In the genomic region with DNA sequence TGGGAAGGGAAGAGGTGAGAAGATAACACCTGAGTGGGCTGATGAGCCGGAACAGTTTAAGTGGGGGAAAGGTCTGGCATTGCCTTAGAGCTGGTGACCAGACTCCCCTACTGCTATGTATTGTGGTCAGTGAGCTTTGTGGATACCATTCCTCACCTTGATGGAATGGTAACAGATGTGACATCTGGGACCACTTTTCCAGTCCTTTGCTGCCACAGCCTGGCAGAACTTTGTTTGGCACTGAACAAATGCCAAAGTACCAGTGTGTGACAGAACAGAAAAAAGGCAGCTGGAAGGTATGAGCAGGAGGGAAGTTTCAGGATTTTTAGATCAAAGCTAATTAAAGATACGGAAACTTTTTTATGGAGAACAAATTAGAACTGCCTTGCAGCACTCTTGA, we compare ENCODE assay signal across 13 cellular contexts. TPM values are rescaled to one million over a fixed set of nuclear protein-coding genes. Genes with fewer than 3 reads are reported as not detected.
DNase-seq lines count a peak whose midpoint lies in the region; ATAC-seq and TF ChIP-seq lines count a peak whose summit lies in the region.
"Had no signal": no experiment of that assay in that cellular context is flagged by ENCODE, and none has a peak within 500 bp of the region (broad histone marks: within the 10 kb centered on the region; RNA-seq: fewer than 3 reads in every experiment).

No MANE protein-coding gene starts in this region.

- intact Hi-C loops in PC-9 (cut with micrococcal nuclease; ENCODE audit: unreplicated experiment) = loop anchor here (1.0 kb wide), 1 partner anchor 156 kb away; no protein-coding TSS in a partner anchor

- CTCF ChIA-PET in PC-9 (lab: Charles Lee) = interaction anchor here (0.6 to 1.3 kb wide), 3 partner anchors 98 to 156 kb away, joined by 4 to 5 read pairs (median 5); partner anchors contain the start of gene C1orf210

- peak overlapping the region; percentile 37 for H3K27ac Mint-ChIP-seq in nephron progenitor cell
- H3K27ac Mint-ChIP-seq: activated CD8-positive, alpha-beta T cell treated with anti-CD3 and anti-CD28 coated beads, Interleukin-2, amount 10 ng/mL, durations not matched to agents 7 days and 5 days; activated naive CD8-positive, alpha-beta T cell had no signal

- no peak overlapping the region for H2AFZ ChIP-seq in PC-9

- no TSS peak for BruUV-seq in PC-9 (replicated peaks; lab: Mats Ljungman, UMichigan)

- H3K4me2 ChIP-seq in PC-9 = no peak overlapping the region

- POLR2A ChIA-PET in PC-9 (lab: Charles Lee; ENCODE audit: unreplicated experiment) = interaction anchor here (0.6 to 0.7 kb wide), 2 partner anchors 156 to 417 kb away, joined by 3 to 5 read pairs; no protein-coding TSS in a partner anchor

- H3K9me3 Mint-ChIP-seq in nephron progenitor cell = no peaks in the 10 kb centered on the region

- peaks cover 35% of the 10 kb centered on the region for H3K36me3 ChIP-seq in PC-9 (ENCODE audit: low read depth)

- H3K27me3 Mint-ChIP-seq in nephron progenitor cell (ENCODE audit: low read depth, poor library complexity) = peaks cover 3% of the 10 kb centered on the region
- H3K27me3 Mint-ChIP-seq: activated naive CD8-positive, alpha-beta T cell had no signal

- H3K27me3 ChIP-seq in PC-9 (ENCODE audit: insufficient read depth, low read depth) = no peaks in the 10 kb centered on the region
- H3K27me3 ChIP-seq: neutrophil had no signal

- peak; percentile 55; the same call in 1 of the 2 replicates for TF ChIP-seq CTCF in PC-9 (conservative IDR thresholded peaks at IDR 0.05)
- TF ChIP-seq CTCF in epithelial cell of esophagus (IDR thresholded peaks at IDR 0.05; ENCODE audit: insufficient read depth, low read depth, low read length, missing control alignments) = peak; percentile 24
- no peak for TF ChIP-seq CTCF in nephron progenitor cell (IDR thresholded peaks at IDR 0.05)
- no peak for TF ChIP-seq CTCF in GM13977 (IDR thresholded peaks at IDR 0.05; ENCODE audit: extremely low read depth, insufficient read depth, missing control alignments)

- H3F3A ChIP-seq in PC-9 (ENCODE audit: insufficient read depth, low read depth) = peaks cover 39% of the 10 kb centered on the region; the same call in 1 of the 2 replicates

- in situ Hi-C loops in GM13977 (cut with MboI; ENCODE audit: low pct_unique_long_range_greater_than_20kb, low sequenced_read_pairs, unreplicated experiment) = no loop called here

- H3K4me3 ChIP-seq in PC-9 (no peak overlapping the region), epithelial cell of esophagus (ENCODE audit: low read length) (no peak overlapping the region)

- H3K9me2 ChIP-seq in PC-9 (ENCODE audit: insufficient read depth) = no peaks in the 10 kb centered on the region

- peaks cover 12% of the 10 kb centered on the region for H3K4me1 ChIP-seq in PC-9 (replicated peaks; ENCODE audit: insufficient read depth)

- peak; percentile 8 for DNase-seq in DMS53 treated with DMSO at 0.1 percent for 48 hours (lab: John Stamatoyannopoulos, UW; ENCODE audit: unreplicated experiment)
- peak in 1 of 2 experiments; percentile 33 for DNase-seq in PC-9
- no peak for DNase-seq in epithelial cell of esophagus (ENCODE audit: low read depth)
- DNase-seq in nephron progenitor cell = no peak
- no peak for DNase-seq in GM13977 (ENCODE audit: low spot score)
- DNase-seq: activated CD8-positive, alpha-beta T cell treated with anti-CD3 and anti-CD28 coated beads, Interleukin-2, amount 10 ng/mL, durations not matched to agents 7 days and 5 days; Kasumi-1; stimulated activated CD4-positive, alpha-beta T cell treated with anti-CD3 and anti-CD28 coated beads, Interleukin-2, amount 100 ng/mL, for 48 hours had no signal

- H3K36me3 Mint-ChIP-seq in nephron progenitor cell (ENCODE audit: low read depth) = peaks cover 30% of the 10 kb centered on the region

- no peak overlapping the region for H3K4me3 Mint-ChIP-seq in nephron progenitor cell
- H3K4me3 Mint-ChIP-seq: activated CD8-positive, alpha-beta T cell treated with anti-CD3 and anti-CD28 coated beads, Interleukin-2, amount 10 ng/mL, durations not matched to agents 7 days and 5 days; activated naive CD8-positive, alpha-beta T cell had no signal

- peaks cover 3% of the 10 kb centered on the region for H3K4me1 Mint-ChIP-seq in nephron progenitor cell

- H4K20me1 ChIP-seq in PC-9 (ENCODE audit: insufficient read depth) = 0 out of 2 replicates have a peak, but pooled peaks cover 5% of the 10 kb centered on the region

- no peak overlapping the region for H3K27ac ChIP-seq in PC-9
- H3K27ac ChIP-seq: neutrophil had no signal

- ATAC-seq in HG03175 (IDR thresholded peaks at IDR 0.05; ENCODE audit: unreplicated experiment) = no peak
- no peak for ATAC-seq in HG03039 (IDR thresholded peaks at IDR 0.05; ENCODE audit: unreplicated experiment)
- ATAC-seq in HG03442 (IDR thresholded peaks at IDR 0.05; ENCODE audit: unreplicated experiment) = no peak
- ATAC-seq: activated CD8-positive, alpha-beta T cell treated with anti-CD3 and anti-CD28 coated beads, Interleukin-2, amount 10 ng/mL, durations not matched to agents 7 days and 5 days had no signal

- H3K79me2 ChIP-seq in PC-9 (ENCODE audit: low read depth) = peaks cover 19% of the 10 kb centered on the region

- H3K9me3 ChIP-seq in PC-9 (ENCODE audit: insufficient read depth, low read depth) = no peaks in the 10 kb centered on the region
- H3K9me3 ChIP-seq: neutrophil had no signal

RNA-seq across cellular contexts. Expression of gene MED8, which starts 6.2 kb away (rescaled TPM):
- 54.8 and 56.0 TPM in 2 replicates for total RNA-seq in PC-9 (2021)

RNA-seq across cellular contexts. Expression of gene SZT2, which starts 6.2 kb away (rescaled TPM):
- 71.6 and 76.1 TPM in 2 replicates for total RNA-seq in PC-9 (2021)

RNA-seq across cellular contexts. Expression of gene ELOVL1, which starts 15.6 kb away (rescaled TPM):
- 131 TPM in 2 replicates for total RNA-seq in PC-9 (2021)

RNA-seq across cellular contexts. Expression of gene CDC20, which starts 24.7 kb away (rescaled TPM):
- total RNA-seq in PC-9 (2021) = 180 and 229 TPM in 2 replicates

RNA-seq across cellular contexts. Expression of gene MPL, which starts 45.8 kb away (rescaled TPM):
- 0.76 and 1.6 TPM in 2 replicates for total RNA-seq in PC-9 (2021)
- total RNA-seq: activated CD8-positive, alpha-beta T cell treated with anti-CD3 and anti-CD28 coated beads, Interleukin-2, amount 10 ng/mL, durations not matched to agents 7 days and 5 days had no signal

Comparison
In these comparisons a context has a peak if more than half of its experiments do, and no peak if none do; other contexts are left out.
1. CTCF ChIP-seq: peak in PC-9 (single experiment) and epithelial cell of esophagus (single experiment); none in nephron progenitor cell (single experiment) and GM13977 (single experiment).